ENCODE assay signal across 8 cellular contexts in genomic region chr16:30065112-30065942, GRCh38. TPM values are rescaled to one million over a fixed set of nuclear protein-coding genes. Genes with fewer than 3 reads are reported as not detected.
DNase-seq lines count a peak whose midpoint lies in the region; ATAC-seq and TF ChIP-seq lines count a peak whose summit lies in the region.

TSS of gene ALDOA (plus strand) at chr16:30065760. CDS start at chr16:30066898, 1,138 bp downstream.

- H3K36me3 Mint-ChIP-seq in chondrocyte (ENCODE audit: low read depth) = peaks cover 28% of the 10 kb centered on the region

- peak within 1 kb of the TSS; percentile 98 for H3K27ac Mint-ChIP-seq in chondrocyte (ENCODE audit: unreplicated experiment)

- peak; percentile 1 for TF ChIP-seq CTCF in chondrocyte (IDR thresholded peaks at IDR 0.05)

- no peaks in the 10 kb centered on the region for H3K9me3 Mint-ChIP-seq in chondrocyte (ENCODE audit: low read depth)

- DNase-seq in AG20443 (ENCODE audit: low spot score) (peak; percentile 97), NCI-H510A treated with DMSO at 0.1 percent for 48 hours (lab: John Stamatoyannopoulos, UW) (peak; percentile 98), chondrocyte (ENCODE audit: low spot score) (peak; percentile 99), kidney glomerular epithelial cell (lab: John Stamatoyannopoulos, UW) (peak; percentile 98)
- DNase-seq in activated CD4-positive, alpha-beta T cell treated with anti-CD3 and anti-CD28 coated beads for 24 hours (ENCODE audit: low read depth in 2 of 2) = peak; percentile 94 to 98
- peak; percentile 89 to 94 for DNase-seq in stimulated activated CD4-positive, alpha-beta T cell treated with anti-CD3 and anti-CD28 coated beads, Interleukin-1b, Interleukin-23, amount 100 ng/mL, for 1 hour (ENCODE audit: low read depth in 2 of 2)

- TF ChIP-seq POLR2A in GM19099 (IDR thresholded peaks at IDR 0.05; ENCODE audit: extremely low read depth, insufficient read length, low read depth) = peak; percentile 95

- no peaks in the 10 kb centered on the region for H3K27me3 Mint-ChIP-seq in chondrocyte (ENCODE audit: low read depth)

- ATAC-seq in HG03432 (IDR thresholded peaks at IDR 0.05; ENCODE audit: unreplicated experiment) = peak; percentile 78

- peak within 1 kb of the TSS; percentile 93 for H3K4me3 Mint-ChIP-seq in chondrocyte (ENCODE audit: unreplicated experiment)

- peaks cover 48% of the 10 kb centered on the region for H3K4me1 Mint-ChIP-seq in chondrocyte (ENCODE audit: low read depth)

RNA-seq across cellular contexts. Expression of gene ALDOA, which starts in this region (rescaled TPM):
- 865 to 1,101 TPM (median 1,094 TPM) in 3 replicates for total RNA-seq in chondrocyte

Comparison
In these comparisons a context has a peak if more than half of its experiments do, and no peak if none do; other contexts are left out.
1. Peak in every context shown above with its lines: DNase-seq and ATAC-seq.